14 cellular contexts compared by ENCODE assay signal in the genomic region with DNA sequence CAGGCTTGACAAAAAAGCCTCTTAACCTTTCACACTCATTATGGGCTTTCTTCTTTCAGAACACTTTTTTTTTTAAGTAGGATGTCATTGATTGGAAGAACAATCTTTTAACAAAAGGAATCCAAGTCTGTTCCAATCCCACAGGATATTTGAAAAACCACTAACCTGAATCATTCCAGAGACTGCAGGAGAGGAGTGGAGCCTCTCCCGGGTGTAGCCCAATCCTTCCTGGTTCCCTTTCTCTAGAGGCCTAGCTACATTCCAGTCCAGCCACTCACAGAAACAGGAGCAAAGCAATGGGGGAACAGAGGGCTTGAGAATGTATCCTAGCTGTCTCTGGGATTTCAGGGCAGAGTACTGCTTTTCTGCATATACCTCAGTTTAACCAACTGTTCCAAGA. TPM values are rescaled to one million over a fixed set of nuclear protein-coding genes. Genes with fewer than 3 reads are reported as not detected.
DNase-seq lines count a peak whose midpoint lies in the region; ATAC-seq and TF ChIP-seq lines count a peak whose summit lies in the region.
"Had no signal": no experiment of that assay in that cellular context is flagged by ENCODE, and none has a peak within 500 bp of the region (broad histone marks: within the 10 kb centered on the region; RNA-seq: fewer than 3 reads in every experiment).

No MANE protein-coding gene starts in this region.

- intact Hi-C loops in Caco-2 (cut with micrococcal nuclease; ENCODE audit: unreplicated experiment): loop anchor here (10.0 kb wide), 1 partner anchor 386 kb away; no protein-coding TSS in a partner anchor

- H3K4me1 ChIP-seq in Caco-2: no peaks in the 10 kb centered on the region
- H3K4me1 ChIP-seq: testis had no signal

- H3K36me3 ChIP-seq in Caco-2 (ENCODE audit: control insufficient read depth, insufficient read depth, low read length): no peaks in the 10 kb centered on the region

- POLR2A ChIA-PET in WTC11 (lab: Charles Lee): interaction anchor here (0.6 kb wide), 1 partner anchor 139 kb away, joined by 3 read pairs; no protein-coding TSS in a partner anchor
- POLR2A ChIA-PET in Caco-2 (lab: Charles Lee): no interaction called here

- H3K4me3 Mint-ChIP-seq in HFFc6 (peak overlapping the region; percentile 55; the same call in 1 of the 2 replicates), WTC11 (no peak overlapping the region), type B pancreatic cell (no peak overlapping the region), Caco-2 (ENCODE audit: unreplicated experiment) (no peak overlapping the region)

- BruUV-seq in Caco-2 (replicated peaks; lab: Mats Ljungman, UMichigan): no TSS peak

- TF ChIP-seq CTCF in HFFc6 (IDR thresholded peaks at IDR 0.05) (no peak), WTC11 (IDR thresholded peaks at IDR 0.05) (no peak), type B pancreatic cell (conservative IDR thresholded peaks at IDR 0.05) (no peak), Caco-2 (IDR thresholded peaks at IDR 0.05; ENCODE audit: insufficient read depth in 1 of 2, low read depth in 1 of 2, low read length in 1 of 2, severe bottlenecking in 1 of 2, unreplicated experiment in 1 of 2) (no peak)

- H3K27ac Mint-ChIP-seq in HFFc6: peak overlapping the region; percentile 82
- H3K27ac Mint-ChIP-seq in WTC11: 0 out of 2 replicates have a peak overlapping the region, but pooled peaks have one; percentile 30
- peak overlapping the region; percentile 69 for H3K27ac Mint-ChIP-seq in type B pancreatic cell
- no peak overlapping the region for H3K27ac Mint-ChIP-seq in Caco-2 (ENCODE audit: unreplicated experiment)

- H3K9me3 Mint-ChIP-seq in HFFc6 (no peaks in the 10 kb centered on the region), WTC11 (no peaks in the 10 kb centered on the region), type B pancreatic cell (no peaks in the 10 kb centered on the region), Caco-2 (ENCODE audit: unreplicated experiment) (no peaks in the 10 kb centered on the region)

- ATAC-seq in WTC11: peak; percentile 78
- ATAC-seq: Panc1 had no signal

- CTCF ChIA-PET in WTC11 (lab: Charles Lee): interaction anchor here (0.9 to 5.9 kb wide), 9 partner anchors 23 to 391 kb away, joined by 3 to 49 read pairs (median 34); partner anchors contain the start of gene A2ML1
- CTCF ChIA-PET in Caco-2 (lab: Charles Lee): interaction anchor here (1.8 to 2.4 kb wide), 2 partner anchors 232 to 392 kb away, joined by 27 to 29 read pairs; no protein-coding TSS in a partner anchor

- no peak overlapping the region for H3K27ac ChIP-seq in caudate nucleus (ENCODE audit: low read depth, low read length)
- H3K27ac ChIP-seq: testis had no signal

- H3K9me3 ChIP-seq in Caco-2: no peaks in the 10 kb centered on the region
- H3K9me3 ChIP-seq: testis had no signal

- H3K27me3 Mint-ChIP-seq in HFFc6 (ENCODE audit: insufficient read depth) (no peaks in the 10 kb centered on the region; the same call in none of the 2 replicates), WTC11 (ENCODE audit: low read depth) (no peaks in the 10 kb centered on the region), type B pancreatic cell (no peaks in the 10 kb centered on the region), Caco-2 (ENCODE audit: insufficient read depth, unreplicated experiment) (peaks cover 7% of the 10 kb centered on the region)

- peaks cover 5% of the 10 kb centered on the region; the same call in 1 of the 2 replicates for H3K36me3 Mint-ChIP-seq in HFFc6 (ENCODE audit: low read depth)
- H3K36me3 Mint-ChIP-seq in WTC11: no peaks in the 10 kb centered on the region
- no peaks in the 10 kb centered on the region for H3K36me3 Mint-ChIP-seq in type B pancreatic cell
- H3K36me3 Mint-ChIP-seq in Caco-2 (ENCODE audit: insufficient read depth, unreplicated experiment): no peaks in the 10 kb centered on the region

- H3K4me1 Mint-ChIP-seq in HFFc6 (ENCODE audit: low read depth): peaks cover 9% of the 10 kb centered on the region
- peaks cover 9% of the 10 kb centered on the region for H3K4me1 Mint-ChIP-seq in WTC11
- H3K4me1 Mint-ChIP-seq in type B pancreatic cell (ENCODE audit: unreplicated experiment): no peaks in the 10 kb centered on the region
- H3K4me1 Mint-ChIP-seq in Caco-2 (ENCODE audit: low read depth, unreplicated experiment): no peaks in the 10 kb centered on the region

- H3K27me3 ChIP-seq in Caco-2 (replicated peaks; ENCODE audit: control insufficient read depth, insufficient read depth, low read length): peaks cover 2% of the 10 kb centered on the region; the same call in 1 of the 2 replicates
- H3K27me3 ChIP-seq: testis had no signal

- DNase-seq in HFFc6 (peak; percentile 68), WTC11 (ENCODE audit: low spot score) (no peak), hepatic stellate cell (ENCODE audit: low spot score) (peak; percentile 79), type B pancreatic cell (ENCODE audit: extremely low spot score, unreplicated experiment) (no peak), NCI-H128 (lab: John Stamatoyannopoulos, UW; ENCODE audit: unreplicated experiment) (no peak), Caco-2 (no peak), NCI-H446 (lab: John Stamatoyannopoulos, UW) (no peak), caudate nucleus (lab: John Stamatoyannopoulos, UW) (no peak)
- DNase-seq: Kasumi-1, retina, T1000, testis had no signal

- no peak overlapping the region for H3K4me3 ChIP-seq in Caco-2 (ENCODE audit: low read depth, low read length)
- H3K4me3 ChIP-seq: testis had no signal

TF ChIP-seq in WTC11, 78 proteins besides CTCF, POLR2A, EP300 and RAD21 (continues in another document):
- TF ChIP-seq GABPB1 (CRISPR knock-in tag; IDR thresholded peaks at IDR 0.05): no peak
- no peak for TF ChIP-seq ZNF532 (CRISPR knock-in tag; IDR thresholded peaks at IDR 0.05; ENCODE audit: borderline replicate concordance)

RNA-seq across cellular contexts. Expression of gene MFAP5, which starts 4.3 kb away (rescaled TPM):
- 100 to 1,000 TPM in 4 of 6 experiments, 10 to 100 TPM in 2; 42.1 to 194 (median 167) TPM for total RNA-seq in HFFc6 (2021; fragmentation: NEBNext Ultra II Directional; extraction: Animal tissue kit (Norgen Biotek cat#: 25700))
- total RNA-seq in WTC11 (2021) (0.69 to 0.96 TPM in 2 of 3 replicates, not detected in the other), type B pancreatic cell (ENCODE audit: low replicate concordance) (1.4 and 11.5 TPM in 2 replicates), Caco-2 (2022) (0.61 and 1.00 TPM in 2 replicates)
- total RNA-seq: mononuclear cell had no signal

RNA-seq across cellular contexts. Expression of gene RIMKLB, which starts 39.4 kb away (rescaled TPM):
- total RNA-seq in HFFc6 (2021; fragmentation: NEBNext Ultra II Directional; extraction: Animal tissue kit (Norgen Biotek cat#: 25700)): 10 to 100 TPM in 1 of 6 experiments, 1 to 10 TPM in 5; 8.5 to 10.7 (median 9.0) TPM
- 106 to 109 TPM (median 107 TPM) in 3 replicates for total RNA-seq in WTC11 (2021)
- 59.8 and 65.2 TPM in 2 replicates for total RNA-seq in type B pancreatic cell (ENCODE audit: low replicate concordance)
- 3.3 and 3.6 TPM in 2 replicates for total RNA-seq in Caco-2 (2022)

RNA-seq across cellular contexts. Expression of gene AICDA, which starts 45.7 kb away (rescaled TPM):
- not detected for total RNA-seq in HFFc6 (2021; fragmentation: NEBNext Ultra II Directional; extraction: Animal tissue kit (Norgen Biotek cat#: 25700))
- total RNA-seq in WTC11 (2021) (0.13 TPM in 1 of 3 replicates, not detected in the others), type B pancreatic cell (ENCODE audit: low replicate concordance) (0.21 TPM in 1 of 2 replicates, not detected in the other), Caco-2 (2022) (not detected in 2 replicates)
- total RNA-seq: mononuclear cell, testis had no signal

Comparison
In these comparisons a context has a peak if more than half of its experiments do, and no peak if none do; other contexts are left out.
1. DNase-seq: peak in HFFc6 (single experiment) and hepatic stellate cell (single experiment); none in WTC11 (single experiment), type B pancreatic cell (single experiment), NCI-H128 (single experiment), Caco-2 (0 of 2), NCI-H446 (0 of 2) and caudate nucleus (0 of 61).